ENCODE assay signal across 1 cellular context in genomic region chr3:58175429-58176184, GRCh38.
A peak's percentile ranks its signal among the peaks of the same experiment; 100 is the strongest.
TF ChIP-seq lines count a peak whose summit lies in the region.

No MANE protein-coding gene starts in this region.

TF ChIP-seq in HepG2, 621 proteins besides CTCF, POLR2A, EP300 and RAD21 (continued from another document and continues in another):
- no peak; the same call in 1 of the 2 replicates for TF ChIP-seq ZNF142 (CRISPR knock-in tag; IDR thresholded peaks at IDR 0.05)
- no peak for TF ChIP-seq ATF7 (IDR thresholded peaks at IDR 0.05)
- peak; percentile 70; the same call in 1 of the 2 replicates for TF ChIP-seq ATF7 (CRISPR knock-in tag; IDR thresholded peaks at IDR 0.05)
- TF ChIP-seq MYC (CRISPR knock-in tag; IDR thresholded peaks at IDR 0.05; ENCODE audit: borderline replicate concordance): peak; percentile 80
- TF ChIP-seq ATF7-NPFF (CRISPR knock-in tag; IDR thresholded peaks at IDR 0.05; ENCODE audit: low read depth): 0 out of 2 replicates have a peak, but pooled peaks have one; percentile 56
- TF ChIP-seq HDAC1 (CRISPR knock-in tag; IDR thresholded peaks at IDR 0.05): peak; percentile 93
- TF ChIP-seq ZFP36 (IDR thresholded peaks at IDR 0.05; ENCODE audit: borderline replicate concordance, low read depth, low read length, partially characterized antibody): no peak
- TF ChIP-seq ZNF550 (CRISPR knock-in tag; IDR thresholded peaks at IDR 0.05; ENCODE audit: borderline replicate concordance): no peak
- TF ChIP-seq NFYC (CRISPR knock-in tag; IDR thresholded peaks at IDR 0.05): peak; percentile 37; the same call in 1 of the 2 replicates
- TF ChIP-seq ZNF609 (CRISPR knock-in tag; IDR thresholded peaks at IDR 0.05; ENCODE audit: borderline replicate concordance): peak; percentile 93
- no peak for TF ChIP-seq RNF219 (CRISPR knock-in tag; IDR thresholded peaks at IDR 0.05)
- TF ChIP-seq ARHGAP35 (CRISPR knock-in tag; IDR thresholded peaks at IDR 0.05; ENCODE audit: borderline replicate concordance): 0 out of 2 replicates have a peak, but pooled peaks have one; percentile 24
- TF ChIP-seq ZNF850 (CRISPR knock-in tag; conservative IDR thresholded peaks at IDR 0.05): no peak
- peak; percentile 72 for TF ChIP-seq ZNF501 (CRISPR knock-in tag; IDR thresholded peaks at IDR 0.05)
- no peak for TF ChIP-seq KMT2B (CRISPR knock-in tag; IDR thresholded peaks at IDR 0.05)
- TF ChIP-seq UBTF (CRISPR knock-in tag; IDR thresholded peaks at IDR 0.05): peak; percentile 63
- no peak for TF ChIP-seq CCAR2 (optimal IDR thresholded peaks at IDR 0.05; ENCODE audit: low read depth, low read length)
- TF ChIP-seq PLSCR1 (CRISPR knock-in tag; IDR thresholded peaks at IDR 0.05; ENCODE audit: borderline replicate concordance): no peak
- TF ChIP-seq THAP11 (CRISPR knock-in tag; IDR thresholded peaks at IDR 0.05): 0 out of 2 replicates have a peak, but pooled peaks have one; percentile 37
- 0 out of 2 replicates have a peak, but pooled peaks have one; percentile 65 for TF ChIP-seq SP140L (CRISPR knock-in tag; IDR thresholded peaks at IDR 0.05; ENCODE audit: borderline replicate concordance)
- peak; percentile 78; the same call in 1 of the 2 replicates for TF ChIP-seq ZNF761 (CRISPR knock-in tag; conservative IDR thresholded peaks at IDR 0.05)
- TF ChIP-seq ZNF136 (CRISPR knock-in tag; IDR thresholded peaks at IDR 0.05; ENCODE audit: low read depth): peak; percentile 96; the same call in 1 of the 2 replicates
- 0 out of 2 replicates have a peak, but pooled peaks have one; percentile 61 for TF ChIP-seq SMAD9 (CRISPR knock-in tag; IDR thresholded peaks at IDR 0.05)
- no peak for TF ChIP-seq ZNF660 (CRISPR knock-in tag; IDR thresholded peaks at IDR 0.05; ENCODE audit: borderline replicate concordance, low read depth)
- TF ChIP-seq HNRNPK (IDR thresholded peaks at IDR 0.05; ENCODE audit: low read depth, low read length, poor library complexity, severe bottlenecking): no peak
- no peak for TF ChIP-seq ATM (IDR thresholded peaks at IDR 0.05; ENCODE audit: borderline replicate concordance)
- peak; percentile 72; the same call in 1 of the 2 replicates for TF ChIP-seq ZNF792 (CRISPR knock-in tag; IDR thresholded peaks at IDR 0.05)
- peak; percentile 84 for TF ChIP-seq ELF1 (CRISPR knock-in tag; IDR thresholded peaks at IDR 0.05)
- TF ChIP-seq KLF13 (CRISPR knock-in tag; IDR thresholded peaks at IDR 0.05): no peak
- 0 out of 2 replicates have a peak, but pooled peaks have one; percentile 54 for TF ChIP-seq ZNF510 (CRISPR knock-in tag; IDR thresholded peaks at IDR 0.05; ENCODE audit: low read depth)
- no peak; the same call in 1 of the 2 replicates for TF ChIP-seq ZNF607 (CRISPR knock-in tag; IDR thresholded peaks at IDR 0.05; ENCODE audit: borderline replicate concordance)
- peak; percentile 71 for TF ChIP-seq IRF2 (CRISPR knock-in tag; IDR thresholded peaks at IDR 0.05)
- no peak for TF ChIP-seq TERF1 (CRISPR knock-in tag; IDR thresholded peaks at IDR 0.05)
- TF ChIP-seq KLF15 (CRISPR knock-in tag; IDR thresholded peaks at IDR 0.05; ENCODE audit: borderline replicate concordance): no peak
- TF ChIP-seq ZBTB34 (CRISPR knock-in tag; IDR thresholded peaks at IDR 0.05): peak; percentile 98
- TF ChIP-seq ZNF713 (CRISPR knock-in tag; IDR thresholded peaks at IDR 0.05): no peak
- no peak for TF ChIP-seq FOXM1 (CRISPR knock-in tag; IDR thresholded peaks at IDR 0.05)
